In genomic region chr12:72957454-72957853, GRCh38 we compare ENCODE assay signal across 24 cellular contexts.
"Had no signal": no experiment of that assay in that cellular context is flagged by ENCODE, and none has a peak within 500 bp of the region (broad histone marks: within the 10 kb centered on the region; RNA-seq: fewer than 3 reads in every experiment).

No MANE protein-coding gene starts in this region.

- H3K4me3 Mint-ChIP-seq: activated CD8-positive, alpha-beta memory T cell treated with anti-CD3 and anti-CD28 coated beads, Interleukin-2, amount 10 ng/mL, durations not matched to agents 7 days and 5 days; activated CD8-positive, alpha-beta T cell treated with anti-CD3 and anti-CD28 coated beads for 36 hours; effector memory CD8-positive, alpha-beta T cell; mesothelial cell of epicardium; naive thymus-derived CD4-positive, alpha-beta T cell; WTC11 had no signal

- H3K27me3 Mint-ChIP-seq: activated CD8-positive, alpha-beta memory T cell treated with anti-CD3 and anti-CD28 coated beads, Interleukin-2, amount 10 ng/mL, durations not matched to agents 7 days and 5 days; activated CD8-positive, alpha-beta T cell treated with anti-CD3 and anti-CD28 coated beads for 36 hours; effector memory CD8-positive, alpha-beta T cell; naive thymus-derived CD4-positive, alpha-beta T cell; progenitor cell of endocrine pancreas had no signal

- H3K27ac Mint-ChIP-seq: activated CD8-positive, alpha-beta memory T cell treated with anti-CD3 and anti-CD28 coated beads, Interleukin-2, amount 10 ng/mL, durations not matched to agents 7 days and 5 days; activated CD8-positive, alpha-beta T cell treated with anti-CD3 and anti-CD28 coated beads for 36 hours; activated naive CD4-positive, alpha-beta T cell treated with anti-CD3 and anti-CD28 coated beads, Interleukin-2, amount 50 U/mL, for 72 hours; effector memory CD8-positive, alpha-beta T cell; mesothelial cell of epicardium; naive thymus-derived CD4-positive, alpha-beta T cell; progenitor cell of endocrine pancreas; WTC11 had no signal

- H3K36me3 Mint-ChIP-seq: activated CD8-positive, alpha-beta memory T cell treated with anti-CD3 and anti-CD28 coated beads, Interleukin-2, amount 10 ng/mL, durations not matched to agents 7 days and 5 days; activated naive CD4-positive, alpha-beta T cell treated with anti-CD3 and anti-CD28 coated beads, Interleukin-2, amount 50 U/mL, for 72 hours; mesothelial cell of epicardium; naive thymus-derived CD4-positive, alpha-beta T cell had no signal

- DNase-seq: activated CD4-positive, alpha-beta T cell treated with anti-CD3 and anti-CD28 coated beads for 1 hour; activated CD4-positive, alpha-beta T cell treated with anti-CD3 and anti-CD28 coated beads, Interleukin-2, amount 50 U/mL, for 1 hour; activated CD8-positive, alpha-beta memory T cell treated with anti-CD3 and anti-CD28 coated beads, Interleukin-2, amount 10 ng/mL, durations not matched to agents 7 days and 5 days; activated CD8-positive, alpha-beta T cell treated with anti-CD3 and anti-CD28 coated beads for 36 hours; activated naive CD4-positive, alpha-beta T cell; activated T-cell treated with anti-CD3 and anti-CD28 coated beads, Interleukin-2, amount 50 U/mL, for 48 hours; anterior cingulate cortex; body of pancreas; effector memory CD8-positive, alpha-beta T cell; head of caudate nucleus; hippocampal formation; kidney; left colon; naive thymus-derived CD4-positive, alpha-beta T cell; ovary; stimulated activated CD4-positive, alpha-beta T cell treated with anti-CD3 and anti-CD28 coated beads, Interleukin-2, amount 100 ng/mL, for 24 hours; stimulated activated naive CD4-positive, alpha-beta T cell; tibial artery; upper lobe of right lung had no signal

- H3K4me1 Mint-ChIP-seq: activated CD8-positive, alpha-beta memory T cell treated with anti-CD3 and anti-CD28 coated beads, Interleukin-2, amount 10 ng/mL, durations not matched to agents 7 days and 5 days; mesothelial cell of epicardium; naive thymus-derived CD4-positive, alpha-beta T cell; WTC11 had no signal

- ATAC-seq: activated CD8-positive, alpha-beta memory T cell treated with anti-CD3 and anti-CD28 coated beads, Interleukin-2, amount 10 ng/mL, durations not matched to agents 7 days and 5 days; activated CD8-positive, alpha-beta T cell treated with anti-CD3 and anti-CD28 coated beads for 36 hours; activated naive CD4-positive, alpha-beta T cell treated with anti-CD3 and anti-CD28 coated beads, Interleukin-2, amount 50 U/mL, for 72 hours; body of pancreas; effector memory CD8-positive, alpha-beta T cell; left colon; naive thymus-derived CD4-positive, alpha-beta T cell; sciatic nerve; upper lobe of right lung; WTC11 had no signal
